27 cellular contexts compared by ENCODE assay signal in genomic region chr17:50577451-50577954, GRCh38. TPM values are rescaled to one million over a fixed set of nuclear protein-coding genes. Genes with fewer than 3 reads are reported as not detected.
"Had no signal": no experiment of that assay in that cellular context is flagged by ENCODE, and none has a peak within 500 bp of the region (broad histone marks: within the 10 kb centered on the region; RNA-seq: fewer than 3 reads in every experiment).

No MANE protein-coding gene starts in this region.

- H3K27me3 ChIP-seq: hepatocyte, neural progenitor cell, upper lobe of right lung had no signal

- FAIRE-seq: colon, kidney had no signal

- ATAC-seq: left colon; left ventricle myocardium superior; natural killer cell treated with Interleukin-12 subunit alpha and Interleukin-12 subunit beta and Interleukin-15 and Interleukin-18, amount 100 ng/mL, for 72 hours; sciatic nerve; stimulated activated memory B cell treated with anti-CD40 and anti-IgM and Interleukin-4, amounts not matched to agents 10 μg/mL and 1 μg/mL and 100 μg/mL, for 72 hours; upper lobe of right lung had no signal

- H2AFZ ChIP-seq: hepatocyte, neural progenitor cell, parathyroid adenoma had no signal

- H3K4me3 ChIP-seq: esophagus squamous epithelium, hepatocyte, lung, neural progenitor cell, prostate gland, spleen, tibial artery, upper lobe of right lung had no signal

- H3K27ac ChIP-seq: esophagus squamous epithelium, hepatocyte, neural progenitor cell, parathyroid adenoma, prostate gland, spleen, tibial artery, upper lobe of right lung had no signal

- H3K36me3 ChIP-seq: esophagus squamous epithelium, neural progenitor cell, prostate gland, spleen, tibial artery, upper lobe of right lung had no signal

- H3K9me3 ChIP-seq: esophagus squamous epithelium, prostate gland, spleen, tibial artery, upper lobe of right lung had no signal

- H3K4me2 ChIP-seq: hepatocyte, neural progenitor cell had no signal

- H3K79me2 ChIP-seq: hepatocyte, parathyroid adenoma had no signal

- DNase-seq: dermis blood vessel endothelial cell; esophagus squamous epithelium; foreskin fibroblast; kidney; left colon; left ventricle myocardium superior; mesenchymal stem cell; midbrain; spleen; stimulated activated CD4-positive, alpha-beta T cell treated with anti-CD3 and anti-CD28 coated beads, Interleukin-15, amount 100 ng/mL, for 24 hours; stimulated activated CD4-positive, alpha-beta T cell treated with anti-CD3 and anti-CD28 coated beads, Interleukin-1b, Interleukin-23, amount 100 ng/mL, for 48 hours; stimulated activated CD4-positive, alpha-beta T cell treated with anti-CD3 and anti-CD28 coated beads, Interleukin-4, amount 100 ng/mL, for 24 hours; tibial artery; upper lobe of right lung had no signal

- H3K4me1 ChIP-seq: esophagus squamous epithelium, parathyroid adenoma, prostate gland, spleen, tibial artery, upper lobe of right lung had no signal

RNA-seq across cellular contexts. Expression of gene CACNA1G, which starts 17.0 kb away (rescaled TPM):
- total RNA-seq: dermis blood vessel endothelial cell; epithelial cell of proximal tubule; natural killer cell treated with Interleukin-12 subunit alpha and Interleukin-12 subunit beta and Interleukin-15 and Interleukin-18, amount 100 ng/mL, for 72 hours; upper lobe of right lung had no signal

RNA-seq across cellular contexts. Expression of gene EPN3, which starts 45.0 kb away (rescaled TPM):
- total RNA-seq: natural killer cell treated with Interleukin-12 subunit alpha and Interleukin-12 subunit beta and Interleukin-15 and Interleukin-18, amount 100 ng/mL, for 72 hours; omental fat pad; skeletal muscle tissue; spleen; temporal lobe had no signal

RNA-seq across cellular contexts. Expression of gene ABCC3, which starts 57.2 kb away (rescaled TPM):
- total RNA-seq: natural killer cell treated with Interleukin-12 subunit alpha and Interleukin-12 subunit beta and Interleukin-15 and Interleukin-18, amount 100 ng/mL, for 72 hours had no signal
